Comparison of ENCODE assay signal across 8 cellular contexts in genomic region chr19:56566904-56567273, GRCh38. TPM values are rescaled to one million over a fixed set of nuclear protein-coding genes. Genes with fewer than 3 reads are reported as not detected.
A peak's percentile ranks its signal among the peaks of the same experiment; 100 is the strongest.
DNase-seq lines count a peak whose midpoint lies in the region; ATAC-seq and TF ChIP-seq lines count a peak whose summit lies in the region.

No MANE protein-coding gene starts in this region.

- H3K9me3 Mint-ChIP-seq in activated B cell treated with CpG ODN at 0.5 μM for 24 hours (peaks cover 41% of the 10 kb centered on the region), endodermal cell (peaks cover 94% of the 10 kb centered on the region)

- H3K4me1 Mint-ChIP-seq in activated B cell treated with CpG ODN at 0.5 μM for 24 hours: peaks cover 15% of the 10 kb centered on the region
- H3K4me1 Mint-ChIP-seq in endodermal cell: no peaks in the 10 kb centered on the region

- H3K4me3 Mint-ChIP-seq in activated B cell treated with CpG ODN at 0.5 μM for 24 hours (peak overlapping the region; percentile 96), endodermal cell (peak overlapping the region; percentile 98)

- CTCF ChIA-PET in activated B cell treated with CpG ODN at 0.5 μM for 24 hours (lab: Charles Lee): no interaction called here

- no peak overlapping the region; the same call in 1 of the 2 replicates for H3K9ac ChIP-seq in HUES48 (ENCODE audit: low read depth, low read length)
- H3K9ac ChIP-seq in endodermal cell (ENCODE audit: extremely low read depth, low read length, poor library complexity, severe bottlenecking): no peak overlapping the region

- ATAC-seq in GM21360 (IDR thresholded peaks at IDR 0.05; ENCODE audit: unreplicated experiment) (peak; percentile 31), activated B cell treated with CpG ODN at 0.5 μM for 24 hours (ENCODE audit: low read depth) (peak; percentile 35)

- H3K4me3 ChIP-seq in HUES48 (ENCODE audit: low read depth, low read length) (peak overlapping the region; percentile 98), endodermal cell (ENCODE audit: low read length) (peak overlapping the region; percentile 90), muscle layer of duodenum (ENCODE audit: low read depth in 1 of 2, low read length in 2 of 2) (peak overlapping the region; percentile 89 to 100)

- H3K36me3 Mint-ChIP-seq in activated B cell treated with CpG ODN at 0.5 μM for 24 hours (ENCODE audit: low read depth) (peaks cover 74% of the 10 kb centered on the region), endodermal cell (ENCODE audit: low read depth) (peaks cover 57% of the 10 kb centered on the region)

- H3K27ac ChIP-seq in HUES48 (ENCODE audit: low read depth, low read length) (no peak overlapping the region), endodermal cell (ENCODE audit: low read depth, low read length) (no peak overlapping the region), muscle layer of duodenum (ENCODE audit: low read length) (peak overlapping the region; percentile 70)

- H3K9me3 ChIP-seq in HUES48 (ENCODE audit: control insufficient read depth, insufficient read depth, low read length): peaks cover 68% of the 10 kb centered on the region
- H3K9me3 ChIP-seq in endodermal cell (ENCODE audit: control insufficient read depth, low read length): peaks cover 90% of the 10 kb centered on the region
- H3K9me3 ChIP-seq in muscle layer of duodenum (ENCODE audit: control insufficient read depth in 1 of 2, low read length in 2 of 2): peaks cover 48 to 52% of the 10 kb centered on the region in 2 donors

- H3K27me3 ChIP-seq in HUES48 (ENCODE audit: control insufficient read depth, insufficient read depth, low read length): no peaks in the 10 kb centered on the region
- no peaks in the 10 kb centered on the region for H3K27me3 ChIP-seq in endodermal cell (ENCODE audit: control insufficient read depth, insufficient read depth, low read length, poor library complexity, severe bottlenecking)
- H3K27me3 ChIP-seq in muscle layer of duodenum (ENCODE audit: low read depth, low read length): no peaks in the 10 kb centered on the region

- POLR2A ChIA-PET in activated B cell treated with CpG ODN at 0.5 μM for 24 hours (lab: Charles Lee): interaction anchor here (0.5 to 1.9 kb wide), 3 partner anchors 28 to 1503 kb away, joined by 3 to 6 read pairs (median 3); partner anchors contain the start of gene ZFP28

- WGBS in endodermal cell (ENCODE audit: insufficient coverage in 1 of 2, insufficient read length in 1 of 2), 2 experiments: 2 to 3% methylated on average over 23 of the region's 23 CpGs

- TF ChIP-seq CTCF in activated B cell treated with CpG ODN at 0.5 μM for 24 hours (IDR thresholded peaks at IDR 0.05) (no peak), endodermal cell (conservative IDR thresholded peaks at IDR 0.05) (no peak)

- peak overlapping the region; percentile 88 for H3K27ac Mint-ChIP-seq in activated B cell treated with CpG ODN at 0.5 μM for 24 hours
- peak overlapping the region; percentile 90 for H3K27ac Mint-ChIP-seq in endodermal cell

- H3K27me3 Mint-ChIP-seq in activated B cell treated with CpG ODN at 0.5 μM for 24 hours (no peaks in the 10 kb centered on the region), endodermal cell (ENCODE audit: insufficient read depth) (no peaks in the 10 kb centered on the region)

- peaks cover 30% of the 10 kb centered on the region for H3K36me3 ChIP-seq in HUES48 (ENCODE audit: control insufficient read depth, insufficient read depth, low read length)
- peaks cover 34% of the 10 kb centered on the region for H3K36me3 ChIP-seq in endodermal cell (ENCODE audit: control insufficient read depth, insufficient read depth, low read length)
- H3K36me3 ChIP-seq in muscle layer of duodenum (ENCODE audit: control insufficient read depth in 1 of 2, insufficient read depth in 2 of 2, low read length in 2 of 2): peaks cover 12 to 48% of the 10 kb centered on the region in 2 donors

- DNase-seq in COLO829 (ENCODE audit: low spot score) (peak; percentile 39), activated B cell treated with CpG ODN at 0.5 μM for 24 hours (no peak), endodermal cell (no peak), A172 (ENCODE audit: low spot score) (no peak)
- DNase-seq in stimulated activated naive CD4-positive, alpha-beta T cell treated with Interleukin-2 at 50 U/mL for 16 hours (lab: John Stamatoyannopoulos, UW): peak; percentile 23

- intact Hi-C loops in activated B cell treated with CpG ODN at 0.5 μM for 24 hours (cut with micrococcal nuclease): loop anchor here (1.0 to 10.0 kb wide), 5 partner anchors 28 to 253 kb away; partner anchors contain the start of genes ZFP28, ZNF583, ZNF71 and ZSCAN5A

- H3K4me1 ChIP-seq in HUES48 (ENCODE audit: control insufficient read depth, insufficient read depth, low read length) (peaks cover 4% of the 10 kb centered on the region; the same call in 1 of the 2 replicates), endodermal cell (ENCODE audit: control insufficient read depth, insufficient read depth, low read length) (no peaks in the 10 kb centered on the region), muscle layer of duodenum (ENCODE audit: control insufficient read depth in 1 of 2, insufficient read depth in 2 of 2, low read length in 2 of 2) (peaks cover 0 to 14% of the 10 kb centered on the region in 2 donors)

RNA-seq across cellular contexts. Expression of gene ZNF470, which starts 0.4 kb away (rescaled TPM):
- total RNA-seq in activated B cell treated with CpG ODN at 0.5 μM for 24 hours (5.9 and 6.4 TPM in 2 replicates), endodermal cell (1 to 10 TPM; 6.7 to 8.1 TPM)
- 4.6 TPM for polyA plus RNA-seq in endodermal cell (2013, experiment 1 of 2)
- polyA plus RNA-seq in endodermal cell (2013, experiment 2 of 2): 4.8 TPM
- total RNA-seq in A172 (2014; rRNA removed; shearing (Covaris generic)): 0.67 and 0.98 TPM in 2 replicates

RNA-seq across cellular contexts. Expression of gene ZFP28, which starts 28.1 kb away (rescaled TPM):
- 6.2 and 6.5 TPM in 2 replicates for total RNA-seq in activated B cell treated with CpG ODN at 0.5 μM for 24 hours
- 1 to 10 TPM; 4.8 to 6.8 TPM for total RNA-seq in endodermal cell
- 7.4 TPM for polyA plus RNA-seq in endodermal cell (2013, experiment 1 of 2)
- 7.8 TPM for polyA plus RNA-seq in endodermal cell (2013, experiment 2 of 2)
- 9.9 and 13.5 TPM in 2 replicates for total RNA-seq in A172 (2014; rRNA removed; shearing (Covaris generic))

RNA-seq across cellular contexts. Expression of gene ZNF71, which starts 28.2 kb away (rescaled TPM):
- total RNA-seq in activated B cell treated with CpG ODN at 0.5 μM for 24 hours (6.3 and 6.7 TPM in 2 replicates), endodermal cell (1 to 10 TPM; 8.8 to 9.1 TPM)
- 15.0 TPM for polyA plus RNA-seq in endodermal cell (2013, experiment 1 of 2)
- polyA plus RNA-seq in endodermal cell (2013, experiment 2 of 2): 15.3 TPM
- total RNA-seq in A172 (2014; rRNA removed; shearing (Covaris generic)): 16.2 and 22.4 TPM in 2 replicates

RNA-seq across cellular contexts. Expression of gene ZNF471, which starts 59.2 kb away (rescaled TPM):
- total RNA-seq in activated B cell treated with CpG ODN at 0.5 μM for 24 hours (1.8 and 2.1 TPM in 2 replicates), endodermal cell (1 to 10 TPM in 1 of 2 donors, under 1 TPM in 1; 0.07 to 3.8 TPM)
- 1.4 TPM for polyA plus RNA-seq in endodermal cell (2013, experiment 1 of 2)
- polyA plus RNA-seq in endodermal cell (2013, experiment 2 of 2): 2.8 TPM
- total RNA-seq in A172 (2014; rRNA removed; shearing (Covaris generic)): 2.8 TPM in 2 replicates

Comparison
In these comparisons a context has a peak if more than half of its experiments do, and no peak if none do; other contexts are left out.
1. DNase-seq: peak in COLO829 (single experiment) and stimulated activated naive CD4-positive, alpha-beta T cell treated with Interleukin-2 at 50 U/mL for 16 hours (single experiment); none in activated B cell treated with CpG ODN at 0.5 μM for 24 hours (single experiment), endodermal cell (single experiment) and A172 (single experiment).
2. Peak in every context shown above with its lines, with median percentiles within 50 percentile points of each other: H3K4me3 ChIP-seq.